ENCODE assay signal across 14 cellular contexts in genomic region chr2:106868199-106868598, GRCh38. TPM values are rescaled to one million over a fixed set of nuclear protein-coding genes. Genes with fewer than 3 reads are reported as not detected.
DNase-seq lines count a peak whose midpoint lies in the region; ATAC-seq and TF ChIP-seq lines count a peak whose summit lies in the region.
"Had no signal": no experiment of that assay in that cellular context is flagged by ENCODE, and none has a peak within 500 bp of the region (broad histone marks: within the 10 kb centered on the region; RNA-seq: fewer than 3 reads in every experiment).

No MANE protein-coding gene starts in this region.

- no peaks in the 10 kb centered on the region for H3K27me3 Mint-ChIP-seq in activated CD4-positive, alpha-beta memory T cell treated with anti-CD3 and anti-CD28 coated beads, Interleukin-2, amount 10 ng/mL, durations not matched to agents 7 days and 5 days

- H3K36me3 ChIP-seq in MM.1S (replicated peaks; ENCODE audit: insufficient read depth, low read length), result no peaks in the 10 kb centered on the region

- TF ChIP-seq CTCF in GM12873 (IDR thresholded peaks at IDR 0.05; ENCODE audit: insufficient read depth, low read depth, low read length, missing control alignments) (peak; percentile 28), MM.1S (IDR thresholded peaks at IDR 0.05; ENCODE audit: low read length) (0 out of 2 replicates have a peak, but pooled peaks have one; percentile 4), choroid plexus epithelial cell (conservative IDR thresholded peaks at IDR 0.05; ENCODE audit: low read depth, low read length) (peak; percentile 27)

- no peaks in the 10 kb centered on the region for H4K20me1 ChIP-seq in MM.1S (ENCODE audit: insufficient read depth, low read length)

- H3F3A ChIP-seq in MM.1S (ENCODE audit: insufficient read depth, low read length), result no peaks in the 10 kb centered on the region

- no peaks in the 10 kb centered on the region for H3K36me3 Mint-ChIP-seq in activated CD4-positive, alpha-beta memory T cell treated with anti-CD3 and anti-CD28 coated beads, Interleukin-2, amount 10 ng/mL, durations not matched to agents 7 days and 5 days (ENCODE audit: low read depth)
- H3K36me3 Mint-ChIP-seq: naive B cell had no signal

- no peaks in the 10 kb centered on the region for H3K9me2 ChIP-seq in MM.1S (replicated peaks; ENCODE audit: insufficient read depth, low read length)

- H3K9me3 Mint-ChIP-seq in activated CD4-positive, alpha-beta memory T cell treated with anti-CD3 and anti-CD28 coated beads, Interleukin-2, amount 10 ng/mL, durations not matched to agents 7 days and 5 days, result no peaks in the 10 kb centered on the region

- CTCF ChIA-PET in activated CD4-positive, alpha-beta memory T cell treated with anti-CD3 and anti-CD28 coated beads, Interleukin-2, amount 10 ng/mL, durations not matched to agents 7 days and 5 days (lab: Charles Lee), result no interaction called here

- H2AFZ ChIP-seq in MM.1S (ENCODE audit: low read length), result no peak overlapping the region
- H2AFZ ChIP-seq: PC-9 had no signal

- ATAC-seq in GM21529 (IDR thresholded peaks at IDR 0.05; ENCODE audit: unreplicated experiment), result no peak

- DNase-seq in MM.1S, result no peak
- no peak for DNase-seq in choroid plexus epithelial cell (ENCODE audit: low read depth)
- peak; percentile 28 for DNase-seq in pons (ENCODE audit: low spot score)
- DNase-seq in UCSD-AML1 (lab: John Stamatoyannopoulos, UW; ENCODE audit: unreplicated experiment), result no peak
- no peak for DNase-seq in activated CD4-positive, alpha-beta memory T cell treated with anti-CD3 and anti-CD28 coated beads, Interleukin-2, amount 10 ng/mL, durations not matched to agents 7 days and 5 days
- DNase-seq: COR-L47; naive B cell; NCI-H1694; PC-9; stimulated activated CD4-positive, alpha-beta T cell treated with anti-CD3 and anti-CD28 coated beads, Interleukin-12 subunit alpha, Interleukin-12 subunit beta, amount 100 ng/mL, for 4 hours had no signal

- no peak overlapping the region for H3K4me3 ChIP-seq in MM.1S (ENCODE audit: low read length)
- no peak overlapping the region for H3K4me3 ChIP-seq in choroid plexus epithelial cell (ENCODE audit: low read depth, low read length)
- H3K4me3 ChIP-seq: PC-9 had no signal

- H3K27me3 ChIP-seq in MM.1S (replicated peaks; ENCODE audit: insufficient read depth, low read length), result no peaks in the 10 kb centered on the region

- POLR2A ChIA-PET in activated CD4-positive, alpha-beta memory T cell treated with anti-CD3 and anti-CD28 coated beads, Interleukin-2, amount 10 ng/mL, durations not matched to agents 7 days and 5 days (lab: Charles Lee), result no interaction called here

- H3K4me1 ChIP-seq in MM.1S (ENCODE audit: low read length), result no peaks in the 10 kb centered on the region

- no peaks in the 10 kb centered on the region for H3K4me1 Mint-ChIP-seq in activated CD4-positive, alpha-beta memory T cell treated with anti-CD3 and anti-CD28 coated beads, Interleukin-2, amount 10 ng/mL, durations not matched to agents 7 days and 5 days
- H3K4me1 Mint-ChIP-seq: naive B cell had no signal

- H3K9me3 ChIP-seq in MM.1S (replicated peaks; ENCODE audit: insufficient read depth, low read length), result no peaks in the 10 kb centered on the region

- no peak overlapping the region for H3K9ac ChIP-seq in MM.1S (ENCODE audit: low read length)

- H3K27ac Mint-ChIP-seq in activated CD4-positive, alpha-beta memory T cell treated with anti-CD3 and anti-CD28 coated beads, Interleukin-2, amount 10 ng/mL, durations not matched to agents 7 days and 5 days, result no peak overlapping the region
- H3K27ac Mint-ChIP-seq: naive B cell had no signal

- H3K27ac ChIP-seq in MM.1S (ENCODE audit: low read length), result no peak overlapping the region
- H3K27ac ChIP-seq: HL-60, PC-9 had no signal

- no peak overlapping the region for H3K4me3 Mint-ChIP-seq in activated CD4-positive, alpha-beta memory T cell treated with anti-CD3 and anti-CD28 coated beads, Interleukin-2, amount 10 ng/mL, durations not matched to agents 7 days and 5 days
- H3K4me3 Mint-ChIP-seq: naive B cell had no signal

- H3K4me2 ChIP-seq in MM.1S (ENCODE audit: low read depth, low read length), result no peak overlapping the region
- H3K4me2 ChIP-seq: PC-9 had no signal

- no peaks in the 10 kb centered on the region for H3K79me2 ChIP-seq in MM.1S (ENCODE audit: low read length)

RNA-seq across cellular contexts. Expression of gene ST6GAL2, which starts 17.8 kb away (rescaled TPM):
- not detected for total RNA-seq in activated CD4-positive, alpha-beta memory T cell treated with anti-CD3 and anti-CD28 coated beads, Interleukin-2, amount 10 ng/mL, durations not matched to agents 7 days and 5 days
- total RNA-seq: endothelial cell of umbilical vein, PC-9 had no signal
